Comparison of ENCODE assay signal across 10 cellular contexts in the genomic region with DNA sequence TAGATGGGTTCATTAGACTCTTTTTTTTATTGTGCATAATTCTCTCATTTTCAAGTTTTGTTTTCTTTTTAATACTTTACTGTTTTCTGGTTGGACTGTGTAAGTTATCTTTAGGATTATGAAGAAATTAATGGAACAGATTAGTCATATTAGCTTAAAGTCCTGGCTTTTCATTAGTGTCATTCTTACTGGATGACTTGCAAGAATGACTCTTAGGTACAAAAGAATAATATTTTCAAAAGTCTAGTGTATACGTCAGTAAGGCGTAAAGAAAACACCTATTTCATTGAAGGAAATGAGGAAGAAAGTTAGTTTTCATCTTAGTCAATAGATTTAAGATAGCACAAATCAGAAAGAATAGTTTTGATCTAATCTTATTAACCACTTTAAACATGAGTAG. TPM values are rescaled to one million over a fixed set of nuclear protein-coding genes. Genes with fewer than 3 reads are reported as not detected.
DNase-seq lines count a peak whose midpoint lies in the region; ATAC-seq, FAIRE-seq and TF ChIP-seq lines count a peak whose summit lies in the region.
"Had no signal": no experiment of that assay in that cellular context is flagged by ENCODE, and none has a peak within 500 bp of the region (broad histone marks: within the 10 kb centered on the region; RNA-seq: fewer than 3 reads in every experiment).

No MANE protein-coding gene starts in this region.

- peaks cover 2% of the 10 kb centered on the region for H3K36me3 ChIP-seq in bronchial epithelial cell (ENCODE audit: control insufficient read depth, insufficient read depth, low read length)

- TF ChIP-seq CTCF in D721Med (IDR thresholded peaks at IDR 0.05; ENCODE audit: insufficient read depth, missing control alignments) (no peak), bronchial epithelial cell (IDR thresholded peaks at IDR 0.05; ENCODE audit: insufficient read depth, low read length, severe bottlenecking) (no peak)

- peak overlapping the region; percentile 48 for H3K4me3 Mint-ChIP-seq in natural killer cell treated with Interleukin-12 subunit alpha and Interleukin-12 subunit beta and Interleukin-15 and Interleukin-18, amount 100 ng/mL, for 72 hours

- H3K27me3 Mint-ChIP-seq in natural killer cell treated with Interleukin-12 subunit alpha and Interleukin-12 subunit beta and Interleukin-15 and Interleukin-18, amount 100 ng/mL, for 72 hours = no peaks in the 10 kb centered on the region

- peaks cover 10% of the 10 kb centered on the region for H3K36me3 Mint-ChIP-seq in natural killer cell treated with Interleukin-12 subunit alpha and Interleukin-12 subunit beta and Interleukin-15 and Interleukin-18, amount 100 ng/mL, for 72 hours

- peaks cover 38 to 53% of the 10 kb centered on the region in 2 donors for H3K4me1 Mint-ChIP-seq in natural killer cell treated with Interleukin-12 subunit alpha and Interleukin-12 subunit beta and Interleukin-15 and Interleukin-18, amount 100 ng/mL, for 72 hours (ENCODE audit: low read depth in 2 of 2)

- DNase-seq in D721Med (ENCODE audit: insufficient read length, low spot score) (no peak), bronchial epithelial cell (ENCODE audit: low read depth) (peak; percentile 76), NCI-H2107 (lab: John Stamatoyannopoulos, UW) (no peak), HPDE6-E6E7 (ENCODE audit: extremely low spot score) (no peak)
- DNase-seq in natural killer cell treated with Interleukin-12 subunit alpha and Interleukin-12 subunit beta and Interleukin-15 and Interleukin-18, amount 100 ng/mL, for 72 hours (ENCODE audit: low spot score) = no peak
- DNase-seq: left ventricle myocardium inferior; stimulated activated CD4-positive, alpha-beta T cell treated with anti-CD3 and anti-CD28 coated beads, Interleukin-2, amount 100 ng/mL, for 24 hours; stimulated activated naive CD8-positive, alpha-beta T cell treated with anti-CD3 and anti-CD28 coated beads, Interleukin-15, Interleukin-2, amounts not matched to agents 100 U/mL and 50 U/mL, for 24 hours had no signal

- peak; percentile 53 for FAIRE-seq in D721Med (lab: Jason Lieb, UNC)
- FAIRE-seq in bronchial epithelial cell (lab: Jason Lieb, UNC) = no peak

- no peaks in the 10 kb centered on the region for H3K9me3 Mint-ChIP-seq in natural killer cell treated with Interleukin-12 subunit alpha and Interleukin-12 subunit beta and Interleukin-15 and Interleukin-18, amount 100 ng/mL, for 72 hours

- ATAC-seq in HG02973 (IDR thresholded peaks at IDR 0.05; ENCODE audit: unreplicated experiment) = peak; percentile 31
- no peak for ATAC-seq in natural killer cell treated with Interleukin-12 subunit alpha and Interleukin-12 subunit beta and Interleukin-15 and Interleukin-18, amount 100 ng/mL, for 72 hours
- ATAC-seq in GM21529 (IDR thresholded peaks at IDR 0.05; ENCODE audit: unreplicated experiment) = no peak
- ATAC-seq: stimulated activated naive CD8-positive, alpha-beta T cell treated with anti-CD3 and anti-CD28 coated beads, Interleukin-15, Interleukin-2, amounts not matched to agents 100 U/mL and 50 U/mL, for 24 hours had no signal

- no peaks in the 10 kb centered on the region for H3K27me3 ChIP-seq in bronchial epithelial cell (ENCODE audit: control insufficient read depth, insufficient read depth, low read length)

- no peak overlapping the region for H3K4me3 ChIP-seq in bronchial epithelial cell (ENCODE audit: low read depth, low read length)
- H3K4me3 ChIP-seq: left ventricle myocardium inferior had no signal

- H3K27ac Mint-ChIP-seq in natural killer cell treated with Interleukin-12 subunit alpha and Interleukin-12 subunit beta and Interleukin-15 and Interleukin-18, amount 100 ng/mL, for 72 hours = peak overlapping the region; percentile 53 to 74

RNA-seq across cellular contexts. Expression of gene UHRF2, which starts 20.4 kb away (rescaled TPM):
- 40.2 and 49.5 TPM in 2 replicates for total RNA-seq in bronchial epithelial cell
- 100 to 1,000 TPM in 1 of 2 donors, 10 to 100 TPM in 1; 50.2 to 104 TPM for total RNA-seq in natural killer cell treated with Interleukin-12 subunit alpha and Interleukin-12 subunit beta and Interleukin-15 and Interleukin-18, amount 100 ng/mL, for 72 hours
